In the genomic region with DNA sequence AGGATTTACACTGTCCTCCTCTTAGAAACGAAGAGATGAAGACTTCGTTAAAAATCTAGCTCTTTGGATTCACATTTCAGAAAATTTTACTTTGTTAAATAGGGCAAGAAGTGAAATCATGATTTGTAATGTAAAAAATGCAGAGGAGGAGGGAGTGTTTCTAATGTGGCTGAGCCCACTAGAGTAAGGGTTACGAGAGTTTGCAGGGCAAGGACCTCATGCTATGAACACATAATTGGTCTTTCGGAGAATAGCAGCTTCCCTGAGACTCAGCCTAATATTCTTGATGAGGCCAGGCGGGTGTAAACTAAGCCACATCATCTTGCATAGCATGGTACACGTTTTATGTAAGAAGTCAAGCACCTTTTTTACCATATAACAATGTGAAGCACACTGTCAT, we compare ENCODE assay signal across 29 cellular contexts.
"Had no signal": no experiment of that assay in that cellular context is flagged by ENCODE, and none has a peak within 500 bp of the region (broad histone marks: within the 10 kb centered on the region; RNA-seq: fewer than 3 reads in every experiment).

No MANE protein-coding gene starts in this region.

- DNase-seq: naive thymus-derived CD8-positive, alpha-beta T cell; nephron progenitor cell; nucleus accumbens; ovary; posterior cingulate gyrus; psoas muscle; right cardiac atrium; right lobe of liver; spleen; stimulated activated CD4-positive, alpha-beta T cell treated with anti-CD3 and anti-CD28 coated beads, Interleukin-12 subunit alpha, Interleukin-12 subunit beta, amount 100 ng/mL, for 4 hours; stimulated activated CD4-positive, alpha-beta T cell treated with anti-CD3 and anti-CD28 coated beads, Interleukin-1b, Interleukin-23, amount 100 ng/mL, for 48 hours; stimulated activated CD4-positive, alpha-beta T cell treated with anti-CD3 and anti-CD28 coated beads, Interleukin-4, amount 100 ng/mL, for 1 hour; stimulated activated CD4-positive, alpha-beta T cell treated with anti-CD3 and anti-CD28 coated beads, Interleukin-4, amount 100 ng/mL, for 4 hours; stimulated activated CD8-positive, alpha-beta memory T cell treated with anti-CD3 and anti-CD28 coated beads, Interleukin-4, amount 100 ng/mL, for 48 hours; stimulated activated naive CD4-positive, alpha-beta T cell; stimulated activated naive CD8-positive, alpha-beta T cell treated with anti-CD3 and anti-CD28 coated beads, Interleukin-15, amount 100 ng/mL, for 72 hours; stimulated activated naive CD8-positive, alpha-beta T cell treated with anti-CD3 and anti-CD28 coated beads, Interleukin-15, Interleukin-2, amounts not matched to agents 100 U/mL and 50 U/mL, for 24 hours; thyroid gland; trophoblast cell; upper lobe of left lung had no signal

- H3K9ac ChIP-seq: parathyroid adenoma had no signal

- H3K27me3 ChIP-seq: neutrophil, ovary, right lobe of liver, spleen, thyroid gland, tibial nerve, upper lobe of left lung, vagina had no signal

- H3K4me1 ChIP-seq: parathyroid adenoma, psoas muscle, right lobe of liver, spleen, thyroid gland, upper lobe of left lung, vagina had no signal

- H3K9me3 ChIP-seq: neutrophil, ovary, psoas muscle, right lobe of liver, spleen, thoracic aorta, thyroid gland, tibial nerve, upper lobe of left lung, vagina had no signal

- H3K27ac ChIP-seq: neutrophil, ovary, parathyroid adenoma, psoas muscle, right lobe of liver, skin epidermis, spleen, thoracic aorta, thyroid gland, tibial nerve, upper lobe of left lung, vagina had no signal

- ATAC-seq: naive thymus-derived CD8-positive, alpha-beta T cell; natural killer cell treated with Interleukin-12 subunit alpha and Interleukin-12 subunit beta and Interleukin-15 and Interleukin-18, amount 100 ng/mL, for 72 hours; psoas muscle; right cardiac atrium; right lobe of liver; stimulated activated memory B cell treated with anti-CD40 and anti-IgM and Interleukin-4, amounts not matched to agents 10 μg/mL and 1 μg/mL and 100 μg/mL, for 72 hours; stimulated activated naive CD8-positive, alpha-beta T cell treated with anti-CD3 and anti-CD28 coated beads, Interleukin-15, amount 100 ng/mL, for 72 hours; stimulated activated naive CD8-positive, alpha-beta T cell treated with anti-CD3 and anti-CD28 coated beads, Interleukin-15, Interleukin-2, amounts not matched to agents 100 U/mL and 50 U/mL, for 24 hours had no signal

- H3K4me3 ChIP-seq: ovary, psoas muscle, right lobe of liver, skin epidermis, smooth muscle cell, spleen, thoracic aorta, thyroid gland, tibial nerve, upper lobe of left lung, vagina had no signal

- H3K36me3 ChIP-seq: neutrophil, ovary, right lobe of liver, spleen, thoracic aorta, thyroid gland, tibial nerve, upper lobe of left lung, vagina had no signal
